1 cellular context compared by ENCODE assay signal in genomic region chr1:240499012-240499411, GRCh38.
TF ChIP-seq lines count a peak whose summit lies in the region.

No MANE protein-coding gene starts in this region.

TF ChIP-seq in H1, 55 proteins besides CTCF, POLR2A, EP300 and RAD21:
- TF ChIP-seq SP2 (IDR thresholded peaks at IDR 0.05; ENCODE audit: low read length) (no peak), BACH1 (IDR thresholded peaks at IDR 0.05; ENCODE audit: low read length) (peak; percentile 83), CBX5 (IDR thresholded peaks at IDR 0.05; ENCODE audit: low read depth, low read length) (no peak), SIN3A (conservative IDR thresholded peaks at IDR 0.05 in 1 of 2, IDR thresholded peaks at IDR 0.05 in 1 of 2; ENCODE audit: low read depth in 1 of 2, low read length in 2 of 2) (no peak), SIRT6 (IDR thresholded peaks at IDR 0.05; ENCODE audit: low read length) (no peak), GABPA (IDR thresholded peaks at IDR 0.05; ENCODE audit: borderline replicate concordance, insufficient read depth, low read length) (no peak), MAFK (IDR thresholded peaks at IDR 0.05; ENCODE audit: low read depth, low read length) (peak; percentile 84), JUND (IDR thresholded peaks at IDR 0.05; ENCODE audit: low read length) (peak; percentile 52; the same call in 1 of the 2 replicates), SUZ12 (IDR thresholded peaks at IDR 0.05; ENCODE audit: low read length) (no peak), NANOG (IDR thresholded peaks at IDR 0.05; ENCODE audit: insufficient read depth, low read depth, low read length, poor library complexity, severe bottlenecking) (no peak)
- TF ChIP-seq, protein P1, sequence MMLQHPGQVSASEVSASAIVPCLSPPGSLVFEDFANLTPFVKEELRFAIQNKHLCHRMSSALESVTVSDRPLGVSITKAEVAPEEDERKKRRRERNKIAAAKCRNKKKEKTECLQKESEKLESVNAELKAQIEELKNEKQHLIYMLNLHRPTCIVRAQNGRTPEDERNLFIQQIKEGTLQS (IDR thresholded peaks at IDR 0.05; ENCODE audit: insufficient read depth, low read depth, low read length), result no peak
